28 cellular contexts compared by ENCODE assay signal in the genomic region with DNA sequence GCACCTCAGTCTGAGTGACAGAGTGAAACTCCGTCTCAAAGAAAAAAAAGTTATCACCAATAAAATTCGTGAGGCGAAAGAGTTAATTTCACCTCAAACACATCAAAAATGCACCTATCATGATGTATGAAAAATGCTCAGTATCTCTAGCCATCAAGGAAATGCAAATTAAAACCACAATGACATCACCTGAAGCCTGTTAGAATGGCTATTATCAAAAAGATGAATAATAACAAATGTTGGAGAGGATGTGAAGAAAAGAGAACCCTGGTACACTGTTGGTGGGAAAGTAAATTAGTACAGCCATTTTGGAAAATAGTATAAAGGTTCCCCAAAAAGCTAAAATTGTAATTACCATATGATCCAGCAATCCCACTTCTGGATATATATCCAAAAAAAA.
"Had no signal": no experiment of that assay in that cellular context is flagged by ENCODE, and none has a peak within 500 bp of the region (broad histone marks: within the 10 kb centered on the region; RNA-seq: fewer than 3 reads in every experiment).

No MANE protein-coding gene starts in this region.

- H3K4me1 Mint-ChIP-seq: stimulated activated naive B cell treated with anti-CD40 and anti-IgM and Interleukin-4, amounts not matched to agents 10 μg/mL and 1 μg/mL and 100 μg/mL, for 72 hours had no signal

- H3K27me3 Mint-ChIP-seq: naive thymus-derived CD4-positive, alpha-beta T cell; natural killer cell treated with Interleukin-12 subunit alpha and Interleukin-12 subunit beta and Interleukin-15 and Interleukin-18, amount 100 ng/mL, for 72 hours; stimulated activated naive B cell treated with anti-CD40 and anti-IgM and Interleukin-4, amounts not matched to agents 10 μg/mL and 1 μg/mL and 100 μg/mL, for 72 hours; stimulated activated naive CD8-positive, alpha-beta T cell treated with anti-CD3 and anti-CD28 coated beads, Interleukin-15, Interleukin-2, amounts not matched to agents 100 ng/mL and 50 ng/mL, for 24 hours; type B pancreatic cell had no signal

- H3K36me3 ChIP-seq: lower lobe of right lung, pancreas, prostate gland, tibial nerve, uterus had no signal

- H3K9me3 Mint-ChIP-seq: immature natural killer cell; natural killer cell treated with Interleukin-12 subunit alpha and Interleukin-12 subunit beta and Interleukin-15 and Interleukin-18, amount 100 ng/mL, for 72 hours; stimulated activated naive B cell treated with anti-CD40 and anti-IgM and Interleukin-4, amounts not matched to agents 10 μg/mL and 1 μg/mL and 100 μg/mL, for 72 hours; stimulated activated naive CD8-positive, alpha-beta T cell treated with anti-CD3 and anti-CD28 coated beads, Interleukin-15, Interleukin-2, amounts not matched to agents 100 ng/mL and 50 ng/mL, for 24 hours; type B pancreatic cell had no signal

- H3K4me1 ChIP-seq: left lung, lower lobe of right lung, pancreas, prostate gland, tibial nerve, uterus had no signal

- H3K9me3 ChIP-seq: left lung, lower lobe of right lung, mucosa of descending colon, pancreas, prostate gland, tibial nerve, uterus had no signal

- H3K4me3 Mint-ChIP-seq: immature natural killer cell; naive thymus-derived CD4-positive, alpha-beta T cell; natural killer cell treated with Interleukin-12 subunit alpha and Interleukin-12 subunit beta and Interleukin-15 and Interleukin-18, amount 100 ng/mL, for 72 hours; stimulated activated naive B cell treated with anti-CD40 and anti-IgM and Interleukin-4, amounts not matched to agents 10 μg/mL and 1 μg/mL and 100 μg/mL, for 72 hours; stimulated activated naive CD8-positive, alpha-beta T cell treated with anti-CD3 and anti-CD28 coated beads, Interleukin-15, Interleukin-2, amounts not matched to agents 100 ng/mL and 50 ng/mL, for 24 hours; type B pancreatic cell had no signal

- H3K4me3 ChIP-seq: left lung, lower lobe of right lung, mucosa of descending colon, pancreas, prostate gland, skin epidermis, tibial nerve, uterus had no signal

- ATAC-seq: left colon; left lung; lower lobe of right lung; mucosa of descending colon; naive thymus-derived CD4-positive, alpha-beta T cell; natural killer cell treated with Interleukin-12 subunit alpha and Interleukin-12 subunit beta and Interleukin-15 and Interleukin-18, amount 100 ng/mL, for 72 hours; pancreas; right cardiac atrium; sciatic nerve had no signal

- DNase-seq: hypothalamus; immature natural killer cell; kidney; left colon; left lung; lower lobe of right lung; mammary epithelial cell; midbrain; mucosa of descending colon; naive thymus-derived CD4-positive, alpha-beta T cell; pancreas; posterior cingulate gyrus; retina; right cardiac atrium; stimulated activated CD4-positive, alpha-beta T cell treated with anti-CD3 and anti-CD28 coated beads, Interleukin-12 subunit alpha, Interleukin-12 subunit beta, amount 100 ng/mL, for 4 hours; stimulated activated CD4-positive, alpha-beta T cell treated with anti-CD3 and anti-CD28 coated beads, Interleukin-15, amount 100 ng/mL, for 24 hours; stimulated activated CD4-positive, alpha-beta T cell treated with anti-CD3 and anti-CD28 coated beads, Interleukin-2, amount 100 ng/mL, for 24 hours; stimulated activated CD4-positive, alpha-beta T cell treated with anti-CD3 and anti-CD28 coated beads, Interleukin-4, amount 100 ng/mL, for 1 hour; stimulated activated naive B cell treated with anti-CD40 and anti-IgM and Interleukin-4, amounts not matched to agents 10 μg/mL and 1 μg/mL and 100 μg/mL, for 72 hours; substantia nigra; uterus had no signal

- H3K27ac ChIP-seq: left lung, lower lobe of right lung, pancreas, prostate gland, skin epidermis, tibial nerve, uterus had no signal

- H3K27ac Mint-ChIP-seq: immature natural killer cell; naive thymus-derived CD4-positive, alpha-beta T cell; stimulated activated naive B cell treated with anti-CD40 and anti-IgM and Interleukin-4, amounts not matched to agents 10 μg/mL and 1 μg/mL and 100 μg/mL, for 72 hours; stimulated activated naive CD8-positive, alpha-beta T cell treated with anti-CD3 and anti-CD28 coated beads, Interleukin-15, Interleukin-2, amounts not matched to agents 100 ng/mL and 50 ng/mL, for 24 hours; type B pancreatic cell had no signal
